20 cellular contexts compared by ENCODE assay signal in the genomic region with DNA sequence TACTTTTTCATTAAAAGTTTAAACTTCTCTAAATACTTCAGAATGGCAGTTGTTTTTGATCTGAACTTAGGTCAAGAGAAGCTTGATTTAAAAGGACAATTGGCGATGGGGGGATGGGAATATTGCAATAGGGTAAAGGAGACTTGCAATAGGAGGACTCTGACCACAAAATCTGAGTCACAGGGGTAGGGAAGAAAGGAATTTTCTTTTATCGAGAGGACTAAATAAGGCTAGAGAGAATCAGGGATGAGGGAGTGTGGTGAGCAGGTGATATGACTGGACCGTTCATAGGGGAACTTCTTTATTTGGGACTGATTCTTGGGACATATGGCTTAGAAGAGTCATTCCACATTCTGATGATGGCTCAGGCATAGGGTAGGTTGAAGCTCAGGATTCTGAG.
"Had no signal": no experiment of that assay in that cellular context is flagged by ENCODE, and none has a peak within 500 bp of the region (broad histone marks: within the 10 kb centered on the region; RNA-seq: fewer than 3 reads in every experiment).

No MANE protein-coding gene starts in this region.

- H3K4me3 ChIP-seq: coronary artery, lung, right lobe of liver, smooth muscle cell, suprapubic skin, transverse colon, vagina had no signal

- ATAC-seq: foreskin keratinocyte; natural killer cell treated with Interleukin-12 subunit alpha and Interleukin-12 subunit beta and Interleukin-15 and Interleukin-18, amount 100 ng/mL, for 72 hours; right lobe of liver; stimulated activated naive CD8-positive, alpha-beta T cell treated with anti-CD3 and anti-CD28 coated beads, Interleukin-15, amount 100 ng/mL, for 72 hours had no signal

- DNase-seq: activated CD4-positive, alpha-beta T cell treated with anti-CD3 and anti-CD28 coated beads for 1 hour; activated CD8-positive, alpha-beta memory T cell treated with anti-CD3 and anti-CD28 coated beads for 24 hours; activated gamma-delta T cell treated with Interleukin-2 at 50 U/mL for 16 hours; activated naive CD8-positive, alpha-beta T cell treated with anti-CD3 and anti-CD28 coated beads for 36 hours; amniotic stem cell; central memory CD4-positive, alpha-beta T cell; glutamatergic neuron; hippocampal formation; islet precursor cell; right lobe of liver; stimulated activated CD4-positive, alpha-beta T cell treated with anti-CD3 and anti-CD28 coated beads, Interleukin-4, amount 100 ng/mL, for 1 hour; stimulated activated naive CD8-positive, alpha-beta T cell treated with anti-CD3 and anti-CD28 coated beads, Interleukin-15, amount 100 ng/mL, for 72 hours; transverse colon had no signal
